In genomic region chr2:43123056-43123455, GRCh38 we compare ENCODE assay signal across 2 cellular contexts.
TF ChIP-seq lines count a peak whose summit lies in the region.

No MANE protein-coding gene starts in this region.

TF ChIP-seq in IMR-90, 13 proteins besides CTCF, POLR2A, EP300 and RAD21:
- no peak for TF ChIP-seq MAZ (IDR thresholded peaks at IDR 0.05; ENCODE audit: borderline replicate concordance, low read depth, low read length)
- no peak for TF ChIP-seq CEBPB (IDR thresholded peaks at IDR 0.05; ENCODE audit: low read depth, low read length)
- TF ChIP-seq BHLHE40 (IDR thresholded peaks at IDR 0.05; ENCODE audit: low read depth, low read length): no peak
- no peak for TF ChIP-seq SMC3 (IDR thresholded peaks at IDR 0.05; ENCODE audit: low read depth, low read length)
- TF ChIP-seq RFX5 (IDR thresholded peaks at IDR 0.05; ENCODE audit: low read depth, low read length): no peak
- no peak for TF ChIP-seq ELK1 (IDR thresholded peaks at IDR 0.05; ENCODE audit: borderline replicate concordance, low read depth, low read length)

TF ChIP-seq in H1, 55 proteins besides CTCF, POLR2A, EP300 and RAD21:
- TF ChIP-seq CBX8 (IDR thresholded peaks at IDR 0.05; ENCODE audit: borderline replicate concordance, low read depth, low read length) (no peak), NANOG (IDR thresholded peaks at IDR 0.05; ENCODE audit: insufficient read depth, low read depth, low read length, poor library complexity, severe bottlenecking) (no peak)
